ENCODE assay signal across 16 cellular contexts in genomic region chr4:80788798-80789197, GRCh38.
DNase-seq lines count a peak whose midpoint lies in the region; ATAC-seq, FAIRE-seq and TF ChIP-seq lines count a peak whose summit lies in the region.
"Had no signal": no experiment of that assay in that cellular context is flagged by ENCODE, and none has a peak within 500 bp of the region (broad histone marks: within the 10 kb centered on the region; RNA-seq: fewer than 3 reads in every experiment).

No MANE protein-coding gene starts in this region.

- no peak for TF ChIP-seq POLR2A in GM12878 (IDR thresholded peaks at IDR 0.05; ENCODE audit: low read depth, low read length)

- RAD21 ChIA-PET in GM12878 (lab: Charles Lee; ENCODE audit: unreplicated experiment), result interaction anchor here (1.6 kb wide), 1 partner anchor 14 kb away, joined by 4 read pairs; no protein-coding TSS in a partner anchor

- no peaks in the 10 kb centered on the region for H3K27me3 ChIP-seq in GM12878 (replicated peaks in 1 of 2; ENCODE audit: control insufficient read depth in 2 of 2, insufficient read depth in 2 of 2, low read length in 1 of 2)
- H3K27me3 ChIP-seq: stomach had no signal

- H3K79me2 ChIP-seq in GM12878 (ENCODE audit: control insufficient read depth, insufficient read depth, low read length), result no peaks in the 10 kb centered on the region

- intact Hi-C loops in GM12878 (cut with micrococcal nuclease; ENCODE audit: unreplicated experiment), result no loop called here

- FAIRE-seq in GM12878 (lab: Jason Lieb, UNC), result peak; percentile 23
- FAIRE-seq: urothelium cell line had no signal

- POLR2A ChIA-PET in GM12878 (lab: Charles Lee), result no interaction called here

- in situ Hi-C loops in GM12878 (cut with MboI), result no loop called here

- H3K4me1 ChIP-seq in GM12878 (ENCODE audit: control insufficient read depth, insufficient read depth, low read length), result no peaks in the 10 kb centered on the region
- H3K4me1 ChIP-seq: stomach had no signal

- no peak overlapping the region for H3K27ac ChIP-seq in GM12878 (ENCODE audit: control insufficient read depth, insufficient read depth)
- H3K27ac ChIP-seq: stomach had no signal

- H3K4me3 ChIP-seq in GM12878, result no peak overlapping the region
- H3K4me3 ChIP-seq in retinal pigment epithelial cell (ENCODE audit: low read length), result no peak overlapping the region
- H3K4me3 ChIP-seq: stomach had no signal

- 38% methylated on average over 1 of the region's 1 CpG for WGBS in GM12878 (ENCODE audit: insufficient coverage, insufficient replicate concordance, low lambda C conversion rate, missing lambda C conversion rate)

- CTCF ChIA-PET in GM12878 (lab: Yijun Ruan, JAX), result interaction anchor here (0.7 kb wide), 1 partner anchor 31 kb away, joined by 3 read pairs; no protein-coding TSS in a partner anchor

- H3K9ac ChIP-seq in GM12878 (ENCODE audit: control insufficient read depth, insufficient read depth, low read length), result no peak overlapping the region

- no peaks in the 10 kb centered on the region; the same call in 2 of the 3 replicates for H3K9me3 ChIP-seq in GM12878 (replicated peaks; ENCODE audit: control insufficient read depth, insufficient read depth, low read length)

- SMC1A ChIA-PET in GM12878 (lab: Charles Lee; ENCODE audit: uncharacterized antibody, unreplicated experiment), result interaction anchor here (0.6 to 1.8 kb wide), 5 partner anchors 9 to 1241 kb away, joined by 3 to 5 read pairs (median 3); partner anchors contain the start of gene BMP3

- no peak for TF ChIP-seq CTCF in GM12878 (IDR thresholded peaks at IDR 0.05 in 2 of 3, conservative IDR thresholded peaks at IDR 0.05 in 1 of 3; ENCODE audit: control insufficient read depth in 2 of 3, extremely low read depth in 1 of 3, insufficient read depth in 1 of 3, low read depth in 3 of 3, low read length in 3 of 3)
- no peak for TF ChIP-seq CTCF in retinal pigment epithelial cell (conservative IDR thresholded peaks at IDR 0.05; ENCODE audit: low read depth, low read length)

- H3K4me2 ChIP-seq in GM12878 (ENCODE audit: control insufficient read depth, insufficient read depth), result no peak overlapping the region

- no peak for ATAC-seq in GM12878

- no TSS peak for BruUV-seq in GM12878 (replicated peaks; lab: Mats Ljungman, UMichigan)

- H2AFZ ChIP-seq in GM12878 (ENCODE audit: control insufficient read depth, low read depth, low read length), result no peak overlapping the region

- no peaks in the 10 kb centered on the region for H4K20me1 ChIP-seq in GM12878 (ENCODE audit: control insufficient read depth, insufficient read depth)

- peak; percentile 35 for DNase-seq in NCI-H82 (lab: John Stamatoyannopoulos, UW)
- DNase-seq in NCI-H82 treated with DMSO at 0.1 percent for 48 hours (lab: John Stamatoyannopoulos, UW; ENCODE audit: unreplicated experiment), result no peak
- peak; percentile 4 for DNase-seq in NCI-H1105 treated with DMSO at 0.1 percent for 48 hours (lab: John Stamatoyannopoulos, UW)
- DNase-seq in GM12878 (ENCODE audit: low read depth, low spot score), result no peak
- DNase-seq in retinal pigment epithelial cell (ENCODE audit: low read depth), result peak; percentile 34
- no peak for DNase-seq in superior temporal gyrus (ENCODE audit: extremely low spot score)
- no peak for DNase-seq in dedifferentiated amniotic fluid mesenchymal stem cell (ENCODE audit: extremely low spot score)
- DNase-seq in retina, result no peak
- DNase-seq: ACHN; activated naive CD8-positive, alpha-beta T cell treated with anti-CD3 and anti-CD28 coated beads for 36 hours; effector memory CD4-positive, alpha-beta T cell; EL; kidney glomerular epithelial cell; SHP77; stomach had no signal

- H3K36me3 ChIP-seq in GM12878 (ENCODE audit: control insufficient read depth in 2 of 2, insufficient read depth in 2 of 2, low read length in 1 of 2), result no peaks in the 10 kb centered on the region
- H3K36me3 ChIP-seq: stomach had no signal

- no peak for TF ChIP-seq RAD21 in GM12878 (IDR thresholded peaks at IDR 0.05; ENCODE audit: insufficient read depth, low read depth, low read length)

- no peak for TF ChIP-seq EP300 in GM12878 (IDR thresholded peaks at IDR 0.05; ENCODE audit: borderline replicate concordance in 1 of 2, control insufficient read depth in 1 of 2, low read depth in 2 of 2, low read length in 2 of 2)

TF ChIP-seq in GM12878, 131 proteins besides CTCF, POLR2A, EP300 and RAD21:
- TF ChIP-seq CEBPB (IDR thresholded peaks at IDR 0.05; ENCODE audit: borderline replicate concordance in 1 of 2, low read depth in 2 of 2, low read length in 2 of 2), result no peak
- TF ChIP-seq SMAD1 (IDR thresholded peaks at IDR 0.05; ENCODE audit: low read depth, partially characterized antibody), result peak; percentile 74
TF ChIP-seq in GM12878: peak in this region for 1.

Comparison
In these comparisons a context has a peak if more than half of its experiments do, and no peak if none do; other contexts are left out.
1. DNase-seq: peak in NCI-H82 (single experiment), NCI-H1105 treated with DMSO at 0.1 percent for 48 hours (single experiment) and retinal pigment epithelial cell (single experiment); none in NCI-H82 treated with DMSO at 0.1 percent for 48 hours (single experiment), GM12878 (single experiment), superior temporal gyrus (single experiment), dedifferentiated amniotic fluid mesenchymal stem cell (single experiment) and retina (single experiment).